In genomic region chr2:31956934-31957333, GRCh38 we compare ENCODE assay signal across 8 cellular contexts. TPM values are rescaled to one million over a fixed set of nuclear protein-coding genes. Genes with fewer than 3 reads are reported as not detected.
DNase-seq lines count a peak whose midpoint lies in the region; ATAC-seq and TF ChIP-seq lines count a peak whose summit lies in the region.
"Not testable (repeated sequence)": the region's sequence is repeated elsewhere in the genome, so short reads cannot be mapped to it uniquely, and the experiment has no call there.

No MANE protein-coding gene starts in this region.

- peaks cover 4 to 12% of the 10 kb centered on the region in 2 donors for H3K36me3 Mint-ChIP-seq in CD4-positive, alpha-beta memory T cell
- peaks cover 11% of the 10 kb centered on the region for H3K36me3 Mint-ChIP-seq in IgD-negative memory B cell
- peaks cover 29% of the 10 kb centered on the region for H3K36me3 Mint-ChIP-seq in activated T-cell treated with anti-CD3 and anti-CD28 coated beads, Interleukin-2, amount 50 U/mL, for 24 hours (ENCODE audit: low read depth)

- intact Hi-C loops in CD4-positive, alpha-beta memory T cell (cut with micrococcal nuclease): loop anchor here (10.0 kb wide), 1 partner anchor 48 kb away; no protein-coding TSS in a partner anchor
- intact Hi-C loops in Right ventricle myocardium superior (cut with DNase I): not testable (repeated sequence)

- peak overlapping the region; percentile 26 to 73 (median 60) for H3K4me3 Mint-ChIP-seq in CD4-positive, alpha-beta memory T cell
- H3K4me3 Mint-ChIP-seq in IgD-negative memory B cell: peak overlapping the region; percentile 54 to 87 (median 72)
- not testable (repeated sequence) for H3K4me3 Mint-ChIP-seq in activated T-cell treated with anti-CD3 and anti-CD28 coated beads, Interleukin-2, amount 50 U/mL, for 24 hours

- peaks cover 39% of the 10 kb centered on the region for H3K4me1 ChIP-seq in CD4-positive, alpha-beta memory T cell (ENCODE audit: insufficient read depth, low read length)
- peaks cover 31 to 38% of the 10 kb centered on the region in 2 experiments for H3K4me1 ChIP-seq in neutrophil (ENCODE audit: control insufficient read depth in 1 of 2, insufficient read depth in 1 of 2, low read depth in 1 of 2, low read length in 1 of 2)

- H3K27ac Mint-ChIP-seq in CD4-positive, alpha-beta memory T cell: peak overlapping the region in 6 of 7 donors; percentile 18 to 86 (median 60)
- H3K27ac Mint-ChIP-seq in IgD-negative memory B cell: peak overlapping the region; percentile 46 to 75 (median 74)
- peak overlapping the region; percentile 73 for H3K27ac Mint-ChIP-seq in activated T-cell treated with anti-CD3 and anti-CD28 coated beads, Interleukin-2, amount 50 U/mL, for 24 hours

- not testable (repeated sequence) for H3K27ac ChIP-seq in CD4-positive, alpha-beta memory T cell (ENCODE audit: low read depth, low read length)
- H3K27ac ChIP-seq in neutrophil: peak overlapping the region; percentile 78

- POLR2A ChIA-PET in CD4-positive, alpha-beta memory T cell (lab: Charles Lee; ENCODE audit: partially characterized antibody): interaction anchor here (0.6 kb wide), 1 partner anchor 486 kb away, joined by 3 read pairs; no protein-coding TSS in a partner anchor

- CTCF ChIA-PET in CD4-positive, alpha-beta memory T cell (lab: Charles Lee; ENCODE audit: partially characterized antibody): not testable (repeated sequence)

- peak in 2 of 5 donors; percentile 5 to 11 for DNase-seq in CD4-positive, alpha-beta memory T cell
- peak; percentile 32 for DNase-seq in RPMI8226
- not testable (repeated sequence) for DNase-seq in activated T-cell treated with anti-CD3 and anti-CD28 coated beads, Interleukin-2, amount 50 U/mL, for 24 hours; Right ventricle myocardium superior

- H3K4me3 ChIP-seq in CD4-positive, alpha-beta memory T cell (ENCODE audit: low read length in 2 of 2): not testable (repeated sequence)
- H3K4me3 ChIP-seq in neutrophil (ENCODE audit: low read depth in 1 of 2, low read length in 1 of 2): peak overlapping the region; percentile 22 to 37

- not testable (repeated sequence) for H3K27me3 Mint-ChIP-seq in CD4-positive, alpha-beta memory T cell; IgD-negative memory B cell; activated T-cell treated with anti-CD3 and anti-CD28 coated beads, Interleukin-2, amount 50 U/mL, for 24 hours

- not testable (repeated sequence) for H3K9me3 Mint-ChIP-seq in CD4-positive, alpha-beta memory T cell; IgD-negative memory B cell; activated T-cell treated with anti-CD3 and anti-CD28 coated beads, Interleukin-2, amount 50 U/mL, for 24 hours

- not testable (repeated sequence) for H3K9me3 ChIP-seq in CD4-positive, alpha-beta memory T cell (ENCODE audit: control insufficient read depth in 1 of 2, low read length in 2 of 2); neutrophil

- H3K27me3 ChIP-seq in CD4-positive, alpha-beta memory T cell (ENCODE audit: insufficient read depth, low read length); neutrophil: not testable (repeated sequence)

- H3K36me3 ChIP-seq in CD4-positive, alpha-beta memory T cell (ENCODE audit: insufficient read depth, low read length); neutrophil: not testable (repeated sequence)

- ATAC-seq in GM19324 (IDR thresholded peaks at IDR 0.05; ENCODE audit: low FRiP score, unreplicated experiment) (peak; percentile 61), HG02870 (IDR thresholded peaks at IDR 0.05; ENCODE audit: unreplicated experiment) (peak; percentile 67), Right ventricle myocardium superior (ENCODE audit: poor library complexity) (peak; percentile 53)

- peaks cover 32 to 57% (median 40%) of the 10 kb centered on the region in 4 donors for H3K4me1 Mint-ChIP-seq in CD4-positive, alpha-beta memory T cell
- peaks cover 34 to 45% (median 37%) of the 10 kb centered on the region in 3 donors for H3K4me1 Mint-ChIP-seq in IgD-negative memory B cell
- H3K4me1 Mint-ChIP-seq in activated T-cell treated with anti-CD3 and anti-CD28 coated beads, Interleukin-2, amount 50 U/mL, for 24 hours (ENCODE audit: low read depth): peaks cover 59% of the 10 kb centered on the region

- not testable (repeated sequence) for TF ChIP-seq CTCF in neutrophil (IDR thresholded peaks at IDR 0.05)

RNA-seq across cellular contexts. Expression of gene MEMO1, which starts 53.9 kb away (rescaled TPM):
- total RNA-seq in CD4-positive, alpha-beta memory T cell: 10 to 100 TPM; 42.0 to 45.1 TPM
- polyA plus RNA-seq in CD4-positive, alpha-beta memory T cell: 10 to 100 TPM; 31.0 to 42.7 TPM
- polyA plus RNA-seq in IgD-negative memory B cell: 32.0 TPM
- total RNA-seq in Right ventricle myocardium superior: 43.8 TPM
